11 cellular contexts compared by ENCODE assay signal in the genomic region with DNA sequence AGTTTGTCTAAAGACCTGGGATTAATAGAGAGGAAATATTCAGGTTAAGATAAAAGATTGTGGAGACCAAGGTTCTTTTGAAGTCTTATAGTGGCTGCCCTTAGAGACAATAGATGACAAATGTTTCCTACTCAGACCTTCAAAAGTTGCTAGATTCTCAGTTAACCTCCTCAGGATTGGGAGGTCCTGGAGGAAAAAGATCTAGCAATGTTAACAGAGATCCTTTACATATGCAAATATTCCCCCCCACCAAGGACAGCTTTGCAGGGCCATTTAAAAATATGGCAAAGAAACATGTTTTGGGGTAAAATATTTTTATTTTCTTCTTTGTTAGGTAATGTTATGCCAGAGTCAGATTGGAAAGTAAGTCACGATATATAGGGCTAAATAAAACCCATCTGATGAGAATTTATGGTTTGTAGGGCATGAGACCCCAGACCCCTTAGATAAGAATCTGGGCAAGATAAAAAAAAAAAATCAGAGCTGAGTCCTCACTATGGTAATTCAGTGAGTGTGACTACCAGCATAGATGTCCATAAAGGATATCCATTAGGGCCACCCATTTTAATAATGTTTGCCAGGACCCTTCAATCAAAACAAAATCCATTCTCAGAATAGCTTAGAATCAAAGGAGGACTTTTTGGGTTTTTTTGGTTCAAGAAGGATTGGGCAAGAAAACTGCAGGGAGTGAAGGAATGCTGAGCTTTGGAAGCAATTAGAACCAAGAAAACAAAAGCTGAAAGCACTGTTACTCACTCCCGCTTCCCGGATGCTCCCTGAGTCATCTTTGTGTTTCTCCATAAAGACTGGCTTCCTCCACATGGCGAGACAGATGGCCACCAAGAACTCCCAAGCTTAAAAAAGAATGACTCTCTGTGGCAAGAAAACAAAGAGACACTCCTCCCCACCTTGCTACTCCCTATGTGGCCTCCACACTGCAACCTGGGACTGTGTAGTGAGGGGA. TPM values are rescaled to one million over a fixed set of nuclear protein-coding genes. Genes with fewer than 3 reads are reported as not detected.
A peak's percentile ranks its signal among the peaks of the same experiment; 100 is the strongest.
DNase-seq lines count a peak whose midpoint lies in the region; ATAC-seq and TF ChIP-seq lines count a peak whose summit lies in the region.
"Had no signal": no experiment of that assay in that cellular context is flagged by ENCODE, and none has a peak within 500 bp of the region (broad histone marks: within the 10 kb centered on the region; RNA-seq: fewer than 3 reads in every experiment).

No MANE protein-coding gene starts in this region.

- DNase-seq in GM04504 (ENCODE audit: low read depth) (peak; percentile 82), fibroblast of villous mesenchyme (ENCODE audit: low read depth) (peak; percentile 87), pulmonary artery endothelial cell (ENCODE audit: low read depth, low spot score) (peak; percentile 69), NCI-H2196 treated with DMSO at 0.1 percent for 48 hours (lab: John Stamatoyannopoulos, UW; ENCODE audit: unreplicated experiment) (no peak)
- no peak for DNase-seq in stimulated activated naive CD4-positive, alpha-beta T cell treated with Interleukin-2 at 50 U/mL for 16 hours (lab: John Stamatoyannopoulos, UW)
- DNase-seq: GDM1, immature natural killer cell had no signal

- peaks cover 28% of the 10 kb centered on the region for H3K27me3 Mint-ChIP-seq in activated T-helper 17 cell treated with anti-CD3 and anti-CD28 coated beads, Interleukin-2, amount 50 U/mL, for 72 hours

- no peak overlapping the region for H3K27ac Mint-ChIP-seq in activated T-helper 17 cell treated with anti-CD3 and anti-CD28 coated beads, Interleukin-2, amount 50 U/mL, for 72 hours
- H3K27ac Mint-ChIP-seq: immature natural killer cell had no signal

- H3K9me3 Mint-ChIP-seq in activated T-helper 17 cell treated with anti-CD3 and anti-CD28 coated beads, Interleukin-2, amount 50 U/mL, for 72 hours: no peaks in the 10 kb centered on the region

- H3K4me1 Mint-ChIP-seq in activated T-helper 17 cell treated with anti-CD3 and anti-CD28 coated beads, Interleukin-2, amount 50 U/mL, for 72 hours: no peaks in the 10 kb centered on the region
- H3K4me1 Mint-ChIP-seq: immature natural killer cell had no signal

- ATAC-seq in SK-N-SH treated with all-trans-retinoic acid at 6 μM for 48 hours (peak; percentile 72), GM21723 (IDR thresholded peaks at IDR 0.05; ENCODE audit: unreplicated experiment) (no peak)
- no peak for ATAC-seq in activated T-helper 17 cell treated with anti-CD3 and anti-CD28 coated beads, Interleukin-2, amount 50 U/mL, for 72 hours (replicated peaks)

- no peak for TF ChIP-seq CTCF in fibroblast of villous mesenchyme (IDR thresholded peaks at IDR 0.05; ENCODE audit: insufficient read depth, low read depth, low read length)

- no peak overlapping the region for H3K4me3 Mint-ChIP-seq in activated T-helper 17 cell treated with anti-CD3 and anti-CD28 coated beads, Interleukin-2, amount 50 U/mL, for 72 hours
- H3K4me3 Mint-ChIP-seq: immature natural killer cell had no signal

- H3K36me3 Mint-ChIP-seq in activated T-helper 17 cell treated with anti-CD3 and anti-CD28 coated beads, Interleukin-2, amount 50 U/mL, for 72 hours (ENCODE audit: low read depth): no peaks in the 10 kb centered on the region
- H3K36me3 Mint-ChIP-seq: immature natural killer cell had no signal

- no peak overlapping the region for H3K4me3 ChIP-seq in fibroblast of villous mesenchyme (ENCODE audit: low read depth, low read length)
- H3K4me3 ChIP-seq: cardiac muscle cell had no signal

TF ChIP-seq in SK-N-SH treated with all-trans-retinoic acid at 6 μM for 48 hours, 23 proteins besides CTCF, POLR2A, EP300 and RAD21:
- TF ChIP-seq OSR1 (CRISPR knock-in tag; IDR thresholded peaks at IDR 0.05) (no peak), TSHZ2 (CRISPR knock-in tag; IDR thresholded peaks at IDR 0.05) (no peak), ZNF8 (CRISPR knock-in tag; IDR thresholded peaks at IDR 0.05) (no peak), ZNF70 (CRISPR knock-in tag; IDR thresholded peaks at IDR 0.05) (no peak), ZC3H10 (CRISPR knock-in tag; IDR thresholded peaks at IDR 0.05) (no peak), ZFP30 (CRISPR knock-in tag; IDR thresholded peaks at IDR 0.05) (no peak), ESRRG (CRISPR knock-in tag; IDR thresholded peaks at IDR 0.05) (no peak), CSDC2 (CRISPR knock-in tag; IDR thresholded peaks at IDR 0.05) (no peak)
- TF ChIP-seq, protein P1, sequence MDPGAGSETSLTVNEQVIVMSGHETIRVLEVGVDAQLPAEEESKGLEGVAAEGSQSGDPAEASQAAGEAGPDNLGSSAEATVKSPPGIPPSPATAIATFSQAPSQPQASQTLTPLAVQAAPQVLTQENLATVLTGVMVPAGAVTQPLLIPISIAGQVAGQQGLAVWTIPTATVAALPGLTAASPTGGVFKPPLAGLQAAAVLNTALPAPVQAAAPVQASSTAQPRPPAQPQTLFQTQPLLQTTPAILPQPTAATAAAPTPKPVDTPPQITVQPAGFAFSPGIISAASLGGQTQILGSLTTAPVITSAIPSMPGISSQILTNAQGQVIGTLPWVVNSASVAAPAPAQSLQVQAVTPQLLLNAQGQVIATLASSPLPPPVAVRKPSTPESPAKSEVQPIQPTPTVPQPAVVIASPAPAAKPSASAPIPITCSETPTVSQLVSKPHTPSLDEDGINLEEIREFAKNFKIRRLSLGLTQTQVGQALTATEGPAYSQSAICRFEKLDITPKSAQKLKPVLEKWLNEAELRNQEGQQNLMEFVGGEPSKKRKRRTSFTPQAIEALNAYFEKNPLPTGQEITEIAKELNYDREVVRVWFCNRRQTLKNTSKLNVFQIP (CRISPR knock-in tag; IDR thresholded peaks at IDR 0.05; ENCODE audit: borderline replicate concordance, low read depth): no peak

RNA-seq across cellular contexts. Expression of gene VSTM1, which starts 28.2 kb away (rescaled TPM):
- 0.43 TPM in 1 of 2 replicates, not detected in the other for total RNA-seq in fibroblast of villous mesenchyme
- not detected in 2 replicates for total RNA-seq in pulmonary artery endothelial cell
- total RNA-seq in activated T-helper 17 cell treated with anti-CD3 and anti-CD28 coated beads, Interleukin-2, amount 50 U/mL, for 72 hours: not detected
- total RNA-seq: cardiac muscle cell had no signal

RNA-seq across cellular contexts. Expression of gene CACNG6, which starts 44.1 kb away (rescaled TPM):
- under 0.01 and 1.3 TPM in 2 replicates for total RNA-seq in fibroblast of villous mesenchyme
- total RNA-seq in pulmonary artery endothelial cell: 1.8 and 3.1 TPM in 2 replicates
- not detected for total RNA-seq in activated T-helper 17 cell treated with anti-CD3 and anti-CD28 coated beads, Interleukin-2, amount 50 U/mL, for 72 hours

RNA-seq across cellular contexts. Expression of gene TARM1, which starts 45.7 kb away (rescaled TPM):
- not detected in 2 replicates for total RNA-seq in fibroblast of villous mesenchyme
- not detected in 2 replicates for total RNA-seq in pulmonary artery endothelial cell
- total RNA-seq in activated T-helper 17 cell treated with anti-CD3 and anti-CD28 coated beads, Interleukin-2, amount 50 U/mL, for 72 hours: not detected
- total RNA-seq: cardiac muscle cell had no signal

Comparison
In these comparisons a context has a peak if more than half of its experiments do, and no peak if none do; other contexts are left out.
1. DNase-seq: peak in GM04504 (single experiment), fibroblast of villous mesenchyme (single experiment) and pulmonary artery endothelial cell (single experiment); none in NCI-H2196 treated with DMSO at 0.1 percent for 48 hours (single experiment) and stimulated activated naive CD4-positive, alpha-beta T cell treated with Interleukin-2 at 50 U/mL for 16 hours (single experiment).